ENCODE assay signal across 9 cellular contexts in the genomic region with DNA sequence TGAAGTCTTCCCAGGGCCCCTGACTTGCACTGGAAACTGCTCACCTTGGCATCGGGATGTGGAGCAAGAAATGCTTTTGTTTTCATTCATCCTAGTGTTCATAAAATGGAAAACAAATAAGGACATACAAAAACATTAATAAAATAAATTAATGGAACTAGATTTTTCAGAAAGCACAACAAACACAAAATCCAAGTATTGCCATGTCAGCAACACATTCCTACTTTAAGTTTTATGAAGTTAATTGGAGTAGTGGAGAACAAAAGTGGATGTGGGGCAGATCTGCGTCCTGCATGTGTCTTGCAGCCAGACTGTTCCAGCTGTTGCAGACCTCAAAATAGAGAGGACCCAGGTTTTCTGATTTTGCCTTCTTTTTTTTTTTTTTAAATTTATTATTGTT. TPM values are rescaled to one million over a fixed set of nuclear protein-coding genes. Genes with fewer than 3 reads are reported as not detected.
DNase-seq lines count a peak whose midpoint lies in the region; ATAC-seq and TF ChIP-seq lines count a peak whose summit lies in the region.
"Had no signal": no experiment of that assay in that cellular context is flagged by ENCODE, and none has a peak within 500 bp of the region (broad histone marks: within the 10 kb centered on the region; RNA-seq: fewer than 3 reads in every experiment).

No MANE protein-coding gene starts in this region.

- no peak overlapping the region for H3K27ac Mint-ChIP-seq in effector memory CD8-positive, alpha-beta T cell
- H3K27ac Mint-ChIP-seq in neural progenitor cell (no peak overlapping the region), CD14-positive monocyte (no peak overlapping the region)

- CTCF ChIA-PET in PC-9 (lab: Charles Lee) = no interaction called here

- H3K27me3 Mint-ChIP-seq in effector memory CD8-positive, alpha-beta T cell = peaks cover 0 to 6% of the 10 kb centered on the region in 2 donors
- H3K27me3 Mint-ChIP-seq in neural progenitor cell (ENCODE audit: insufficient read depth, low read depth) = peaks cover 13% of the 10 kb centered on the region
- H3K27me3 Mint-ChIP-seq in CD14-positive monocyte (ENCODE audit: low read depth in 3 of 3) = peaks cover 31 to 49% (median 38%) of the 10 kb centered on the region in 3 donors

- POLR2A ChIA-PET in PC-9 (lab: Charles Lee; ENCODE audit: unreplicated experiment) = no interaction called here

- H3K4me1 Mint-ChIP-seq in effector memory CD8-positive, alpha-beta T cell (ENCODE audit: low read depth in 2 of 2) = peaks cover 4% of the 10 kb centered on the region in 2 donors
- H3K4me1 Mint-ChIP-seq in neural progenitor cell = peaks cover 4% of the 10 kb centered on the region
- H3K4me1 Mint-ChIP-seq in CD14-positive monocyte = peaks cover 12% of the 10 kb centered on the region

- H3F3A ChIP-seq in DOHH2 (ENCODE audit: control insufficient read depth, insufficient read depth) (no peaks in the 10 kb centered on the region), PC-9 (ENCODE audit: insufficient read depth, low read depth) (peaks cover 3% of the 10 kb centered on the region; the same call in 1 of the 2 replicates), neural progenitor cell (ENCODE audit: low read depth) (peaks cover 14% of the 10 kb centered on the region)

- no peak for ATAC-seq in effector memory CD8-positive, alpha-beta T cell (replicated peaks)
- no peak for ATAC-seq in GM21717 (IDR thresholded peaks at IDR 0.05; ENCODE audit: unreplicated experiment)

- no peaks in the 10 kb centered on the region for H4K20me1 ChIP-seq in DOHH2 (ENCODE audit: control insufficient read depth, insufficient read depth, low read depth, low read length)
- H4K20me1 ChIP-seq in PC-9 (ENCODE audit: insufficient read depth) = no peaks in the 10 kb centered on the region
- H4K20me1 ChIP-seq in neural progenitor cell (ENCODE audit: low read depth) = no peaks in the 10 kb centered on the region

- H3K79me2 ChIP-seq in DOHH2 (ENCODE audit: control insufficient read depth, low read length) (no peaks in the 10 kb centered on the region), PC-9 (ENCODE audit: low read depth) (no peaks in the 10 kb centered on the region), neural progenitor cell (ENCODE audit: low read depth) (no peaks in the 10 kb centered on the region)

- H3K4me3 Mint-ChIP-seq in effector memory CD8-positive, alpha-beta T cell = peak overlapping the region; percentile 69 to 79
- H3K4me3 Mint-ChIP-seq in neural progenitor cell = peak overlapping the region; percentile 89
- H3K4me3 Mint-ChIP-seq in CD14-positive monocyte = peak overlapping the region in 1 of 2 donors; percentile 89

- TF ChIP-seq CTCF in DOHH2 (IDR thresholded peaks at IDR 0.05; ENCODE audit: low read depth, low read length, poor library complexity, severe bottlenecking) = no peak
- TF ChIP-seq CTCF in PC-9 (conservative IDR thresholded peaks at IDR 0.05) = no peak
- TF ChIP-seq CTCF in neural progenitor cell (IDR thresholded peaks at IDR 0.05) = no peak
- TF ChIP-seq CTCF in CD14-positive monocyte (IDR thresholded peaks at IDR 0.05) = no peak

- H3K4me3 ChIP-seq in DOHH2 (ENCODE audit: low read length) (peak overlapping the region; percentile 70), PC-9 (peak overlapping the region; percentile 65; the same call in 1 of the 2 replicates), neural progenitor cell (peak overlapping the region; percentile 63)

- H3K4me2 ChIP-seq in DOHH2 (ENCODE audit: low read length) (peak overlapping the region; percentile 65), PC-9 (peak overlapping the region; percentile 81), neural progenitor cell (peak overlapping the region; percentile 88)

- no peak overlapping the region for H3K9ac ChIP-seq in neural progenitor cell

- H3K36me3 Mint-ChIP-seq in effector memory CD8-positive, alpha-beta T cell (ENCODE audit: insufficient read depth) = peaks cover 13% of the 10 kb centered on the region
- peaks cover 7% of the 10 kb centered on the region for H3K36me3 Mint-ChIP-seq in neural progenitor cell
- H3K36me3 Mint-ChIP-seq in CD14-positive monocyte = peaks cover 26 to 33% of the 10 kb centered on the region in 2 donors

- BruUV-seq in PC-9 (replicated peaks; lab: Mats Ljungman, UMichigan) = no TSS peak

- no peak overlapping the region for H2AFZ ChIP-seq in PC-9
- peak overlapping the region; percentile 88 for H2AFZ ChIP-seq in neural progenitor cell (replicated peaks)

- no peaks in the 10 kb centered on the region for H3K9me3 Mint-ChIP-seq in effector memory CD8-positive, alpha-beta T cell
- H3K9me3 Mint-ChIP-seq in neural progenitor cell = no peaks in the 10 kb centered on the region
- H3K9me3 Mint-ChIP-seq in CD14-positive monocyte = peaks cover 0 to 5% (median 2%) of the 10 kb centered on the region in 7 donors

- peaks cover 11% of the 10 kb centered on the region for H3K4me1 ChIP-seq in DOHH2 (ENCODE audit: control insufficient read depth, low read length)
- no peaks in the 10 kb centered on the region for H3K4me1 ChIP-seq in PC-9 (replicated peaks; ENCODE audit: insufficient read depth)
- peaks cover 4% of the 10 kb centered on the region for H3K4me1 ChIP-seq in neural progenitor cell

- no peaks in the 10 kb centered on the region for H3K9me3 ChIP-seq in DOHH2 (ENCODE audit: control insufficient read depth, insufficient read depth, low read length)
- H3K9me3 ChIP-seq in PC-9 (ENCODE audit: insufficient read depth, low read depth) = no peaks in the 10 kb centered on the region
- no peaks in the 10 kb centered on the region for H3K9me3 ChIP-seq in neural progenitor cell (ENCODE audit: low read depth)

- DNase-seq in PC-9 (no peak), neural progenitor cell (ENCODE audit: low spot score) (no peak), NCI-H1048 (lab: John Stamatoyannopoulos, UW) (no peak), SIG-M5 treated with dmso at 0.1 percent for 504 hours (lab: John Stamatoyannopoulos, UW; ENCODE audit: unreplicated experiment) (no peak), CD14-positive monocyte (ENCODE audit: low spot score) (no peak)
- no peak for DNase-seq in effector memory CD8-positive, alpha-beta T cell
- DNase-seq: OCI-M1 had no signal

- H3K36me3 ChIP-seq in DOHH2 (ENCODE audit: control insufficient read depth, low read length) = no peaks in the 10 kb centered on the region
- H3K36me3 ChIP-seq in PC-9 (ENCODE audit: low read depth) = no peaks in the 10 kb centered on the region
- no peaks in the 10 kb centered on the region for H3K36me3 ChIP-seq in neural progenitor cell

- peaks cover 12% of the 10 kb centered on the region for H3K27me3 ChIP-seq in DOHH2 (ENCODE audit: control insufficient read depth, low read length)
- no peaks in the 10 kb centered on the region for H3K27me3 ChIP-seq in PC-9 (ENCODE audit: insufficient read depth, low read depth)
- peaks cover 24% of the 10 kb centered on the region for H3K27me3 ChIP-seq in neural progenitor cell

- intact Hi-C loops in PC-9 (cut with micrococcal nuclease; ENCODE audit: unreplicated experiment) (no loop called here), CD14-positive monocyte (cut with micrococcal nuclease) (no loop called here)

- no peak overlapping the region for H3K27ac ChIP-seq in DOHH2 (ENCODE audit: low read depth, low read length)
- H3K27ac ChIP-seq in PC-9 = no peak overlapping the region
- no peak overlapping the region for H3K27ac ChIP-seq in neural progenitor cell

- H3K9me2 ChIP-seq in DOHH2 (replicated peaks; ENCODE audit: control insufficient read depth, low read length) = no peaks in the 10 kb centered on the region
- H3K9me2 ChIP-seq in PC-9 (ENCODE audit: insufficient read depth) = no peaks in the 10 kb centered on the region

RNA-seq across cellular contexts. Expression of gene PRMT2, which starts 32.9 kb away (rescaled TPM):
- total RNA-seq in PC-9 (2021) = 64.5 and 82.0 TPM in 2 replicates
- total RNA-seq in neural progenitor cell (ENCODE audit: low replicate concordance) = 75.4 and 93.9 TPM in 2 replicates
- 10 to 100 TPM; 71.5 to 77.2 TPM for polyA plus RNA-seq in CD14-positive monocyte
